ENCODE assay signal across 8 cellular contexts in genomic region chr17:38751144-38751802, GRCh38. TPM values are rescaled to one million over a fixed set of nuclear protein-coding genes. Genes with fewer than 3 reads are reported as not detected.
DNase-seq lines count a peak whose midpoint lies in the region; ATAC-seq and TF ChIP-seq lines count a peak whose summit lies in the region.

No MANE protein-coding gene starts in this region.

- H3K14ac ChIP-seq in neuronal stem cell (ENCODE audit: low read length) = no peak overlapping the region

- no peak overlapping the region for H2BK5ac ChIP-seq in neuronal stem cell (ENCODE audit: low read length)

- H4K8ac ChIP-seq in neuronal stem cell (ENCODE audit: low read depth, low read length) = no peak overlapping the region

- peaks cover 20% of the 10 kb centered on the region for H3K79me1 ChIP-seq in neuronal stem cell (ENCODE audit: low read depth, low read length)

- intact Hi-C loops in activated CD4-positive, alpha-beta T cell treated with anti-CD3 and anti-CD28 coated beads, Interleukin-2, amount 10 ng/mL, durations not matched to agents 24 days and 14 days (cut with micrococcal nuclease) = loop anchor here (1.0 to 5.0 kb wide), 2 partner anchors 21 to 101 kb away; partner anchors contain the start of genes CISD3 and RPL23

- peaks cover 7 to 15% of the 10 kb centered on the region in 2 donors for H3K4me1 ChIP-seq in neuronal stem cell (ENCODE audit: control insufficient read depth in 2 of 2, insufficient read depth in 1 of 2, low read depth in 1 of 2, low read length in 2 of 2)

- H3K27ac ChIP-seq in cingulate gyrus (ENCODE audit: low read depth, low read length) (peak overlapping the region; percentile 71), neuronal stem cell (replicated peaks; ENCODE audit: low read length) (no peak overlapping the region)

- no peak overlapping the region for H3K4ac ChIP-seq in neuronal stem cell (ENCODE audit: low read length)

- WGBS in neuronal stem cell (ENCODE audit: extremely low coverage in 2 of 2, insufficient read length in 2 of 2, insufficient replicate concordance in 1 of 2), 2 donors = no CpG with 5 or more reads among the region's 10 CpGs

- no peak overlapping the region for H3K9ac ChIP-seq in neuronal stem cell (ENCODE audit: low read depth, low read length, poor library complexity)

- peaks cover 34% of the 10 kb centered on the region for H3K27me3 Mint-ChIP-seq in activated CD4-positive, alpha-beta T cell treated with anti-CD3 and anti-CD28 coated beads, Interleukin-2, amount 10 ng/mL, durations not matched to agents 24 days and 14 days

- H3K27ac Mint-ChIP-seq in activated CD4-positive, alpha-beta T cell treated with anti-CD3 and anti-CD28 coated beads, Interleukin-2, amount 10 ng/mL, durations not matched to agents 24 days and 14 days = peak overlapping the region; percentile 98

- no peaks in the 10 kb centered on the region for H3K27me3 ChIP-seq in neuronal stem cell (ENCODE audit: control insufficient read depth in 3 of 3, insufficient read depth in 3 of 3, low read depth in 1 of 3, low read length in 3 of 3)

- H3K23ac ChIP-seq in neuronal stem cell (ENCODE audit: low read depth, low read length, poor library complexity) = no peak overlapping the region

- peak overlapping the region; percentile 99 for H3K4me3 Mint-ChIP-seq in activated CD4-positive, alpha-beta T cell treated with anti-CD3 and anti-CD28 coated beads, Interleukin-2, amount 10 ng/mL, durations not matched to agents 24 days and 14 days

- H3K36me3 Mint-ChIP-seq in activated CD4-positive, alpha-beta T cell treated with anti-CD3 and anti-CD28 coated beads, Interleukin-2, amount 10 ng/mL, durations not matched to agents 24 days and 14 days (ENCODE audit: low read depth) = peaks cover 28% of the 10 kb centered on the region

- peak overlapping the region; percentile 71 to 84 for H3K4me3 ChIP-seq in neuronal stem cell (ENCODE audit: low read length in 2 of 2)

- peaks cover 9 to 24% of the 10 kb centered on the region in 2 donors for H3K36me3 ChIP-seq in neuronal stem cell (replicated peaks in 1 of 2; ENCODE audit: control insufficient read depth in 2 of 2, insufficient read depth in 2 of 2, low read length in 2 of 2)

- no peak overlapping the region for H2BK120ac ChIP-seq in neuronal stem cell (ENCODE audit: low read depth, low read length)

- H3K4me1 Mint-ChIP-seq in activated CD4-positive, alpha-beta T cell treated with anti-CD3 and anti-CD28 coated beads, Interleukin-2, amount 10 ng/mL, durations not matched to agents 24 days and 14 days = peaks cover 45% of the 10 kb centered on the region

- no peak overlapping the region for H2AK5ac ChIP-seq in neuronal stem cell (ENCODE audit: low read depth, low read length)

- H3K18ac ChIP-seq in neuronal stem cell (ENCODE audit: low read length) = no peak overlapping the region

- DNase-seq in activated CD4-positive, alpha-beta T cell treated with anti-CD3 and anti-CD28 coated beads, Interleukin-2, amount 10 ng/mL, durations not matched to agents 24 days and 14 days = no peak
- no peak for DNase-seq in activated CD4-positive, alpha-beta T cell treated with anti-CD3 and anti-CD28 coated beads for 48 hours
- DNase-seq in NCI-H774 (lab: John Stamatoyannopoulos, UW) (peak; percentile 75), neuronal stem cell (ENCODE audit: low spot score) (peak; percentile 53), COLO829 (ENCODE audit: low spot score) (no peak)

- no peaks in the 10 kb centered on the region for H3K9me3 ChIP-seq in neuronal stem cell (replicated peaks in 1 of 2; ENCODE audit: control insufficient read depth in 2 of 2, insufficient read depth in 1 of 2, low read depth in 1 of 2, low read length in 2 of 2)

- peak overlapping the region; percentile 90 for H3K4me2 ChIP-seq in neuronal stem cell (ENCODE audit: insufficient read depth, low read length, poor library complexity, severe bottlenecking)

- H3K9me3 Mint-ChIP-seq in activated CD4-positive, alpha-beta T cell treated with anti-CD3 and anti-CD28 coated beads, Interleukin-2, amount 10 ng/mL, durations not matched to agents 24 days and 14 days = no peaks in the 10 kb centered on the region

- ATAC-seq in GM18505 (IDR thresholded peaks at IDR 0.05; ENCODE audit: unreplicated experiment) (no peak), GM21619 (IDR thresholded peaks at IDR 0.05; ENCODE audit: unreplicated experiment) (no peak)

- peak overlapping the region; percentile 84 for H2AFZ ChIP-seq in neuronal stem cell (ENCODE audit: low read length)

- no peak overlapping the region for H4K91ac ChIP-seq in neuronal stem cell (ENCODE audit: low read depth, low read length, poor library complexity)

- no peak overlapping the region for H2BK12ac ChIP-seq in neuronal stem cell (ENCODE audit: low read length)

- no peak for TF ChIP-seq POLR2A in GM18505 (IDR thresholded peaks at IDR 0.05; ENCODE audit: borderline replicate concordance, extremely low read depth, insufficient read depth, insufficient read length)

- no peak overlapping the region for H2BK15ac ChIP-seq in neuronal stem cell (ENCODE audit: low read length)

RNA-seq across cellular contexts. Expression of gene PSMB3, which starts 1.3 kb away (rescaled TPM):
- 356 and 358 TPM in 2 replicates for total RNA-seq in activated CD4-positive, alpha-beta T cell treated with anti-CD3 and anti-CD28 coated beads, Interleukin-2, amount 10 ng/mL, durations not matched to agents 24 days and 14 days
- 263 TPM for polyA plus RNA-seq in neuronal stem cell (2013, experiment 1 of 2)
- 265 TPM for polyA plus RNA-seq in neuronal stem cell (2013, experiment 2 of 2)

RNA-seq across cellular contexts. Expression of gene PCGF2, which starts 3.1 kb away (rescaled TPM):
- total RNA-seq in activated CD4-positive, alpha-beta T cell treated with anti-CD3 and anti-CD28 coated beads, Interleukin-2, amount 10 ng/mL, durations not matched to agents 24 days and 14 days = 4.7 and 5.5 TPM in 2 replicates
- polyA plus RNA-seq in neuronal stem cell (2013, experiment 1 of 2) = 74.0 TPM
- polyA plus RNA-seq in neuronal stem cell (2013, experiment 2 of 2) = 69.4 TPM

RNA-seq across cellular contexts. Expression of gene CISD3, which starts 21.1 kb away (rescaled TPM):
- total RNA-seq in activated CD4-positive, alpha-beta T cell treated with anti-CD3 and anti-CD28 coated beads, Interleukin-2, amount 10 ng/mL, durations not matched to agents 24 days and 14 days = 44.0 and 46.7 TPM in 2 replicates
- polyA plus RNA-seq in neuronal stem cell (2013, experiment 1 of 2) = 4.7 TPM
- polyA plus RNA-seq in neuronal stem cell (2013, experiment 2 of 2) = 4.8 TPM

RNA-seq across cellular contexts. Expression of gene MLLT6, which starts 46.2 kb away (rescaled TPM):
- 243 and 248 TPM in 2 replicates for total RNA-seq in activated CD4-positive, alpha-beta T cell treated with anti-CD3 and anti-CD28 coated beads, Interleukin-2, amount 10 ng/mL, durations not matched to agents 24 days and 14 days
- polyA plus RNA-seq in neuronal stem cell (2013, experiment 1 of 2) = 14.2 TPM
- 14.1 TPM for polyA plus RNA-seq in neuronal stem cell (2013, experiment 2 of 2)

RNA-seq across cellular contexts. Expression of gene PIP4K2B, which starts 48.1 kb away (rescaled TPM):
- 42.8 and 44.3 TPM in 2 replicates for total RNA-seq in activated CD4-positive, alpha-beta T cell treated with anti-CD3 and anti-CD28 coated beads, Interleukin-2, amount 10 ng/mL, durations not matched to agents 24 days and 14 days
- polyA plus RNA-seq in neuronal stem cell (2013, experiment 1 of 2) = 43.4 TPM
- 45.5 TPM for polyA plus RNA-seq in neuronal stem cell (2013, experiment 2 of 2)

Comparison
In these comparisons a context has a peak if more than half of its experiments do, and no peak if none do; other contexts are left out.
1. DNase-seq: peak in NCI-H774 (single experiment) and neuronal stem cell (single experiment); none in activated CD4-positive, alpha-beta T cell treated with anti-CD3 and anti-CD28 coated beads, Interleukin-2, amount 10 ng/mL, durations not matched to agents 24 days and 14 days (single experiment), activated CD4-positive, alpha-beta T cell treated with anti-CD3 and anti-CD28 coated beads for 48 hours (single experiment) and COLO829 (single experiment).